8 cellular contexts compared by ENCODE assay signal in the genomic region with DNA sequence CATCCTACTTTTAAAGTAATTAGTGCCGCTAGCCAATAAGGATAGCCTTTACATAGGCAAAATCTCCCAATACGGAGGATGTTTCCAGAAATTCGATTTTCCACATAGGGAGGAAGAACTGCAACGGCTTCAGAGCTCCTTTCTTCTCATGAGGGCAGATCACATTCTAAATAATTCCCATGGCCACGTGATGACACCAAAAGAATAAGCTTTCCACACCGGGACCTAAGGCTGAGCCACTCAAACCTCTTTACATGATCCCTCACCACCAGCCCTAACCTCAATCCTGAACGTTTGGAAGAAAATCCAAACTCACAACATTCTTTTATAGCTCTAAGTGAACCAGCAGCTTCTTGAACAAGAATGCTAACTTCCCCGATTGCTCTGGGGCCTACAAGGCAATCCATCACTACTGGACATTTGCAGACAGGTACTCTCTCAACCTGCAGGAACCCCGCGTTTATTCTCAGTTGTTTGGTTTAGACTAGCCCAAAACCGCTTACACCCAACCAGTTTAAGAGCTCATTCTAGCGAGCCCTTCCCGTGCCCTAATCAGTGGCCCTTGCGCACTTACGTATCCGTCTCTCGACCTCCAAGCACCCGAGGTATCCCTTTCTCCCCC. TPM values are rescaled to one million over a fixed set of nuclear protein-coding genes. Genes with fewer than 3 reads are reported as not detected.
DNase-seq lines count a peak whose midpoint lies in the region.

No MANE protein-coding gene starts in this region.

- no peaks in the 10 kb centered on the region for H3K27me3 Mint-ChIP-seq in activated CD4-positive, alpha-beta T cell treated with anti-CD3 and anti-CD28 coated beads, Interleukin-2, amount 10 ng/mL, durations not matched to agents 7 days and 5 days

- no peak for DNase-seq in activated CD4-positive, alpha-beta T cell treated with anti-CD3 and anti-CD28 coated beads, Interleukin-2, amount 10 ng/mL, durations not matched to agents 7 days and 5 days
- no peak for DNase-seq in activated CD4-positive, alpha-beta T cell treated with anti-CD3 and anti-CD28 coated beads for 4 hours
- peak; percentile 30 for DNase-seq in NCI-H526 treated with DMSO at 0.1 percent for 48 hours (lab: John Stamatoyannopoulos, UW)
- DNase-seq in caudate nucleus (lab: John Stamatoyannopoulos, UW), result peak in 13 of 61 donors; percentile 3 to 51 (median 35)
- no peak for DNase-seq in germinal center (ENCODE audit: low spot score)
- DNase-seq in GF-D8 (lab: John Stamatoyannopoulos, UW), result no peak
- no peak for DNase-seq in activated CD8-positive, alpha-beta memory T cell treated with anti-CD3 and anti-CD28 coated beads, Interleukin-2, amount 50 U/mL, for 4 hours

- H3K27ac ChIP-seq in caudate nucleus (ENCODE audit: low read depth, low read length), result peak overlapping the region; percentile 52
- peak overlapping the region; percentile 63 for H3K27ac ChIP-seq in mesodermal cell (ENCODE audit: low read depth, low read length, severe bottlenecking)

- CTCF ChIA-PET in activated CD4-positive, alpha-beta T cell treated with anti-CD3 and anti-CD28 coated beads, Interleukin-2, amount 10 ng/mL, durations not matched to agents 7 days and 5 days (lab: Charles Lee), result interaction anchor here (0.5 to 1.0 kb wide), 3 partner anchors 50 to 1989 kb away, joined by 3 read pairs; no protein-coding TSS in a partner anchor

- H3K36me3 ChIP-seq in mesodermal cell (ENCODE audit: control insufficient read depth, insufficient read depth, low read length), result peaks cover 22% of the 10 kb centered on the region

- H3K4me1 ChIP-seq in mesodermal cell (ENCODE audit: control insufficient read depth, insufficient read depth, low read length, poor library complexity, severe bottlenecking), result peaks cover 8% of the 10 kb centered on the region

- no peaks in the 10 kb centered on the region for H3K9me3 Mint-ChIP-seq in activated CD4-positive, alpha-beta T cell treated with anti-CD3 and anti-CD28 coated beads, Interleukin-2, amount 10 ng/mL, durations not matched to agents 7 days and 5 days

- no peaks in the 10 kb centered on the region for H3K9me3 ChIP-seq in mesodermal cell (ENCODE audit: control insufficient read depth, low read length)

- peaks cover 30% of the 10 kb centered on the region for H3K4me1 Mint-ChIP-seq in activated CD4-positive, alpha-beta T cell treated with anti-CD3 and anti-CD28 coated beads, Interleukin-2, amount 10 ng/mL, durations not matched to agents 7 days and 5 days

- H3K4me3 Mint-ChIP-seq in activated CD4-positive, alpha-beta T cell treated with anti-CD3 and anti-CD28 coated beads, Interleukin-2, amount 10 ng/mL, durations not matched to agents 7 days and 5 days, result peak overlapping the region; percentile 98

- H3K36me3 Mint-ChIP-seq in activated CD4-positive, alpha-beta T cell treated with anti-CD3 and anti-CD28 coated beads, Interleukin-2, amount 10 ng/mL, durations not matched to agents 7 days and 5 days (ENCODE audit: low read depth), result no peaks in the 10 kb centered on the region

- H3K27ac Mint-ChIP-seq in activated CD4-positive, alpha-beta T cell treated with anti-CD3 and anti-CD28 coated beads, Interleukin-2, amount 10 ng/mL, durations not matched to agents 7 days and 5 days, result peak overlapping the region; percentile 92

- 2 to 7% methylated on average over 14 to 18 of the region's 18 CpGs for WGBS in mesodermal cell (ENCODE audit: insufficient coverage in 2 of 2), 2 experiments

- H3K4me3 ChIP-seq in mesodermal cell (ENCODE audit: extremely low read depth, insufficient read depth, low read length, poor library complexity, severe bottlenecking), result peak overlapping the region; percentile 82

- POLR2A ChIA-PET in activated CD4-positive, alpha-beta T cell treated with anti-CD3 and anti-CD28 coated beads, Interleukin-2, amount 10 ng/mL, durations not matched to agents 7 days and 5 days (lab: Charles Lee), result interaction anchor here (0.7 to 2.4 kb wide), 2 partner anchors 58 to 59 kb away, joined by 3 to 7 read pairs; partner anchors contain the start of gene IPO8

RNA-seq across cellular contexts. Expression of gene CAPRIN2, which starts 0.9 kb away (rescaled TPM):
- total RNA-seq in activated CD4-positive, alpha-beta T cell treated with anti-CD3 and anti-CD28 coated beads, Interleukin-2, amount 10 ng/mL, durations not matched to agents 7 days and 5 days, result 10 to 100 TPM; 12.6 to 15.6 TPM
- 41.6 TPM for polyA plus RNA-seq in mesodermal cell (2013, experiment 1 of 2)
- polyA plus RNA-seq in mesodermal cell (2013, experiment 2 of 2), result 34.7 TPM

RNA-seq across cellular contexts. Expression of gene IPO8, which starts 58.2 kb away (rescaled TPM):
- 10 to 100 TPM; 57.4 to 58.2 TPM for total RNA-seq in activated CD4-positive, alpha-beta T cell treated with anti-CD3 and anti-CD28 coated beads, Interleukin-2, amount 10 ng/mL, durations not matched to agents 7 days and 5 days
- 27.1 TPM for polyA plus RNA-seq in mesodermal cell (2013, experiment 1 of 2)
- polyA plus RNA-seq in mesodermal cell (2013, experiment 2 of 2), result 32.4 TPM
